2 cellular contexts compared by ENCODE assay signal in the genomic region with DNA sequence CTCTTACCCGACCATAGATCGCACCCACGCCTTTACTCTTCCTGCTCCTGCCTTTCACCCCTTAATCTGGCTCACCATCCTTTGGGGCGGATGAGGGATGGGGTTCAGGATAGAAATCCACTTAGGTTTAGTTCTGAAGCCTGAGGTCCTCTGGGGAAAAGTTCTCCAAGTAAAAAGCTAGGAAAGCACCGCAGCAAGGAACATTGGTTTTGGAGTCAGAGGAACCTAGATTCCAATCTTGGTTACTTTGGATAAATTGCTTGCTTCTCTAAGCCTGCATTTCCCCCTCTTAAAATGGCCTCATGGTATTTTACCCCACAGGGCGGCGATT.
TF ChIP-seq lines count a peak whose summit lies in the region.

No MANE protein-coding gene starts in this region.

TF ChIP-seq in HEK293, 187 proteins besides CTCF, POLR2A, EP300 and RAD21 (continued from another document):
- TF ChIP-seq ZFP37 (tag by site-specific recombination; IDR thresholded peaks at IDR 0.05) (no peak), ZNF561 (tag by site-specific recombination; IDR thresholded peaks at IDR 0.05; ENCODE audit: borderline replicate concordance) (no peak), ZNF133 (tag by site-specific recombination; IDR thresholded peaks at IDR 0.05) (no peak), TRIM28 (IDR thresholded peaks at IDR 0.05; ENCODE audit: borderline replicate concordance, low read length) (no peak), ZNF558 (tag by site-specific recombination; IDR thresholded peaks at IDR 0.05) (no peak), ZNF837 (tag by site-specific recombination; IDR thresholded peaks at IDR 0.05) (no peak), KLF8 (tag by site-specific recombination; IDR thresholded peaks at IDR 0.05) (no peak)
TF ChIP-seq in HEK293: peak in this region for 0.

TF ChIP-seq in WTC11, 78 proteins besides CTCF, POLR2A, EP300 and RAD21 (continued from another document):
- no peak for TF ChIP-seq RELA (CRISPR knock-in tag; IDR thresholded peaks at IDR 0.05; ENCODE audit: borderline replicate concordance)
